ENCODE assay signal across 22 cellular contexts in the genomic region with DNA sequence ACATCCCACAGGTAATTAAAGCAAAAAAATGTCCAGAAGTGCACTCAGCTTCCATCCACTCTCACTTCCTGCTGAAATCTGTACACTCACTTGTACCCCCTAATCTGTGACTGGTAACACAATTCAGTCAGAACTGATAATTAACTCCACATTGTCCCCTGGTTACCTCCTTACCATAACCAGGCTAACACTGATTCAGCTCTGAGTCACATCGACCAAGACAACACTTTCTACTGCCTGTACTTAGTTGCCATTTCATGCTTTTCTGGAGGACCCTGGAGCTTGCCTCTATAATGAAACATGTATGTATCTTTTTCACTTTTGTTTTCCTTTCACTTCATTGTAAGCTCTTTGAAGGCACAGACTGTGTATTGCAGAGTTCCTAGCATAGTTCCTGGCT.
A peak's percentile ranks its signal among the peaks of the same experiment; 100 is the strongest.
DNase-seq lines count a peak whose midpoint lies in the region; ATAC-seq and TF ChIP-seq lines count a peak whose summit lies in the region.
"Had no signal": no experiment of that assay in that cellular context is flagged by ENCODE, and none has a peak within 500 bp of the region (broad histone marks: within the 10 kb centered on the region; RNA-seq: fewer than 3 reads in every experiment).

No MANE protein-coding gene starts in this region.

- no peaks in the 10 kb centered on the region for H3K36me3 Mint-ChIP-seq in MCF 10A (ENCODE audit: insufficient read depth, unreplicated experiment)
- H3K36me3 Mint-ChIP-seq in activated T-cell treated with anti-CD3 and anti-CD28 coated beads, Interleukin-2, amount 50 U/mL, for 72 hours (ENCODE audit: insufficient read depth in 2 of 2): no peaks in the 10 kb centered on the region
- H3K36me3 Mint-ChIP-seq: activated naive CD4-positive, alpha-beta T cell treated with anti-CD3 and anti-CD28 coated beads, Interleukin-2, amount 10 ng/mL, durations not matched to agents 7 days and 5 days; CD8-positive, alpha-beta memory T cell; naive thymus-derived CD4-positive, alpha-beta T cell had no signal

- TF ChIP-seq CTCF in MCF 10A (IDR thresholded peaks at IDR 0.05; ENCODE audit: unreplicated experiment): no peak
- no peak for TF ChIP-seq CTCF in breast epithelium (IDR thresholded peaks at IDR 0.05)
- no peak for TF ChIP-seq CTCF in fibroblast of lung (conservative IDR thresholded peaks at IDR 0.05 in 1 of 2, IDR thresholded peaks at IDR 0.05 in 1 of 2; ENCODE audit: low read depth in 1 of 2, low read length in 2 of 2)
- no peak for TF ChIP-seq CTCF in right lobe of liver (IDR thresholded peaks at IDR 0.05)

- TF ChIP-seq POLR2A in breast epithelium (IDR thresholded peaks at IDR 0.05) (no peak), right lobe of liver (IDR thresholded peaks at IDR 0.05) (no peak)

- H3K27me3 ChIP-seq in breast epithelium (no peaks in the 10 kb centered on the region), fibroblast of lung (ENCODE audit: control insufficient read depth, insufficient read depth, low read length) (no peaks in the 10 kb centered on the region), right lobe of liver (no peaks in the 10 kb centered on the region)
- H3K27me3 ChIP-seq: Peyer's patch, thyroid gland had no signal

- no peak overlapping the region for H3K27ac Mint-ChIP-seq in MCF 10A (ENCODE audit: low read depth, unreplicated experiment)
- no peak overlapping the region for H3K27ac Mint-ChIP-seq in activated T-cell treated with anti-CD3 and anti-CD28 coated beads, Interleukin-2, amount 50 U/mL, for 72 hours
- H3K27ac Mint-ChIP-seq: activated CD4-positive, alpha-beta T cell treated with anti-CD3 and anti-CD28 coated beads for 36 hours; activated naive CD4-positive, alpha-beta T cell treated with anti-CD3 and anti-CD28 coated beads, Interleukin-2, amount 10 ng/mL, durations not matched to agents 7 days and 5 days; naive thymus-derived CD4-positive, alpha-beta T cell; stimulated activated naive CD8-positive, alpha-beta T cell treated with anti-CD3 and anti-CD28 coated beads, Interleukin-15, Interleukin-2, amounts not matched to agents 100 ng/mL and 50 ng/mL, for 24 hours had no signal

- peak; percentile 18 for DNase-seq in MCF 10A (ENCODE audit: unreplicated experiment)
- DNase-seq in breast epithelium (ENCODE audit: low spot score in 2 of 2): no peak
- peak; percentile 0 for DNase-seq in amniotic epithelial cell (ENCODE audit: low read depth)
- DNase-seq in fibroblast of lung (ENCODE audit: low read depth in 2 of 2): peak; percentile 17 to 38
- no peak for DNase-seq in right lobe of liver
- DNase-seq in HEK293T (ENCODE audit: extremely low spot score): no peak
- no peak for DNase-seq in activated T-cell treated with anti-CD3 and anti-CD28 coated beads, Interleukin-2, amount 50 U/mL, for 72 hours
- DNase-seq: activated CD4-positive, alpha-beta T cell treated with anti-CD3 and anti-CD28 coated beads for 36 hours; activated naive CD4-positive, alpha-beta T cell treated with anti-CD3 and anti-CD28 coated beads, Interleukin-2, amount 10 ng/mL, durations not matched to agents 7 days and 5 days; activated T-cell treated with anti-CD3 and anti-CD28 coated beads, Interleukin-2, amount 50 U/mL, for 4 hours; CD8-positive, alpha-beta memory T cell; DND-41; naive thymus-derived CD4-positive, alpha-beta T cell; NCI-H1092; NCI-H2029 treated with DMSO at 0.1 percent for 48 hours; Peyer's patch; stimulated activated CD4-positive, alpha-beta T cell treated with anti-CD3 and anti-CD28 coated beads, Interleukin-12 subunit alpha, Interleukin-12 subunit beta, amount 100 ng/mL, for 4 hours; thyroid gland had no signal

- no peak overlapping the region for H3K4me2 ChIP-seq in fibroblast of lung (ENCODE audit: extremely low read depth, insufficient read depth, low read length)
- H3K4me2 ChIP-seq: KMS-11 had no signal

- H3K9me3 Mint-ChIP-seq in MCF 10A (ENCODE audit: unreplicated experiment): no peaks in the 10 kb centered on the region
- peaks cover 6 to 9% of the 10 kb centered on the region in 2 donors for H3K9me3 Mint-ChIP-seq in activated T-cell treated with anti-CD3 and anti-CD28 coated beads, Interleukin-2, amount 50 U/mL, for 72 hours

- H3K4me3 ChIP-seq in breast epithelium (no peak overlapping the region), fibroblast of lung (replicated peaks in 1 of 4; ENCODE audit: control extremely low read depth in 1 of 4, insufficient read depth in 1 of 4, low read depth in 3 of 4, low read length in 4 of 4) (no peak overlapping the region), right lobe of liver (no peak overlapping the region)
- H3K4me3 ChIP-seq: Peyer's patch, thyroid gland had no signal

- BruUV-seq in MCF 10A (replicated peaks; lab: Mats Ljungman, UMichigan): no TSS peak

- H3K9me3 ChIP-seq in breast epithelium (no peaks in the 10 kb centered on the region), fibroblast of lung (ENCODE audit: control insufficient read depth, insufficient read depth, low read depth, low read length) (no peaks in the 10 kb centered on the region), right lobe of liver (no peaks in the 10 kb centered on the region)
- H3K9me3 ChIP-seq: Peyer's patch, thyroid gland had no signal

- ATAC-seq in right lobe of liver (no peak), HG02981 (IDR thresholded peaks at IDR 0.05; ENCODE audit: unreplicated experiment) (no peak)
- ATAC-seq in activated T-cell treated with anti-CD3 and anti-CD28 coated beads, Interleukin-2, amount 50 U/mL, for 72 hours (replicated peaks in 1 of 2): no peak
- ATAC-seq: activated CD4-positive, alpha-beta T cell treated with anti-CD3 and anti-CD28 coated beads for 36 hours; activated T-cell treated with anti-CD3 and anti-CD28 coated beads, Interleukin-2, amount 50 U/mL, for 4 hours; naive thymus-derived CD4-positive, alpha-beta T cell had no signal

- intact Hi-C loops in MCF 10A (cut with micrococcal nuclease): no loop called here
- intact Hi-C loops in breast epithelium (cut with DNase I; ENCODE audit: low total_unique reads): no loop called here
- intact Hi-C loops in right lobe of liver (cut with DNase I): no loop called here

- no peaks in the 10 kb centered on the region for H3K36me3 ChIP-seq in breast epithelium
- H3K36me3 ChIP-seq in fibroblast of lung (ENCODE audit: control insufficient read depth, insufficient read depth, low read length): no peaks in the 10 kb centered on the region
- H3K36me3 ChIP-seq in right lobe of liver: no peaks in the 10 kb centered on the region
- H3K36me3 ChIP-seq: Peyer's patch, thyroid gland had no signal

- no peak overlapping the region for H3K27ac ChIP-seq in breast epithelium
- no peak overlapping the region for H3K27ac ChIP-seq in fibroblast of lung (ENCODE audit: insufficient read depth, low read length)
- no peak overlapping the region for H3K27ac ChIP-seq in right lobe of liver
- H3K27ac ChIP-seq: 22Rv1, KMS-11, Peyer's patch, thyroid gland had no signal

- no peak overlapping the region for H2AFZ ChIP-seq in fibroblast of lung (ENCODE audit: low read length)

- no peaks in the 10 kb centered on the region for H3K79me2 ChIP-seq in fibroblast of lung (ENCODE audit: control insufficient read depth, insufficient read depth, low read length)

- H3K27me3 Mint-ChIP-seq in MCF 10A (ENCODE audit: insufficient read depth, unreplicated experiment): no peaks in the 10 kb centered on the region
- H3K27me3 Mint-ChIP-seq in activated T-cell treated with anti-CD3 and anti-CD28 coated beads, Interleukin-2, amount 50 U/mL, for 72 hours (ENCODE audit: low read depth): no peaks in the 10 kb centered on the region
- H3K27me3 Mint-ChIP-seq: activated CD4-positive, alpha-beta T cell treated with anti-CD3 and anti-CD28 coated beads for 36 hours; activated naive CD4-positive, alpha-beta T cell treated with anti-CD3 and anti-CD28 coated beads, Interleukin-2, amount 10 ng/mL, durations not matched to agents 7 days and 5 days; naive thymus-derived CD4-positive, alpha-beta T cell; stimulated activated naive CD8-positive, alpha-beta T cell treated with anti-CD3 and anti-CD28 coated beads, Interleukin-15, Interleukin-2, amounts not matched to agents 100 ng/mL and 50 ng/mL, for 24 hours had no signal

- H3K4me1 ChIP-seq in breast epithelium (no peaks in the 10 kb centered on the region), fibroblast of lung (ENCODE audit: control insufficient read depth, extremely low read depth, insufficient read depth, low read length) (no peaks in the 10 kb centered on the region), right lobe of liver (no peaks in the 10 kb centered on the region)
- H3K4me1 ChIP-seq: Peyer's patch, thyroid gland had no signal

- CTCF ChIA-PET in MCF 10A (lab: Yijun Ruan, JAX): interaction anchor here (0.5 to 3.2 kb wide), 8 partner anchors 16 to 1891 kb away, joined by 3 to 18 read pairs (median 4); no protein-coding TSS in a partner anchor
- CTCF ChIA-PET in HEK293T (lab: Yijun Ruan, JAX): no interaction called here

- POLR2A ChIA-PET in MCF 10A (lab: Yijun Ruan, JAX): interaction anchor here (1.1 kb wide), 1 partner anchor 17 kb away, joined by 3 read pairs; no protein-coding TSS in a partner anchor
- POLR2A ChIA-PET in HEK293T (lab: Yijun Ruan, JAX): no interaction called here

- 37% methylated on average over 1 of the region's 1 CpG for WGBS in right lobe of liver (ENCODE audit: insufficient coverage, low coverage, low lambda C conversion rate, missing lambda C conversion rate)

- H3K4me3 Mint-ChIP-seq in MCF 10A (ENCODE audit: unreplicated experiment): no peak overlapping the region
- no peak overlapping the region for H3K4me3 Mint-ChIP-seq in activated T-cell treated with anti-CD3 and anti-CD28 coated beads, Interleukin-2, amount 50 U/mL, for 72 hours
- H3K4me3 Mint-ChIP-seq: activated CD4-positive, alpha-beta T cell treated with anti-CD3 and anti-CD28 coated beads for 36 hours; activated naive CD4-positive, alpha-beta T cell treated with anti-CD3 and anti-CD28 coated beads, Interleukin-2, amount 10 ng/mL, durations not matched to agents 7 days and 5 days; activated T-cell treated with anti-CD3 and anti-CD28 coated beads, Interleukin-2, amount 50 U/mL, for 4 hours; CD8-positive, alpha-beta memory T cell; naive thymus-derived CD4-positive, alpha-beta T cell; stimulated activated naive CD8-positive, alpha-beta T cell treated with anti-CD3 and anti-CD28 coated beads, Interleukin-15, Interleukin-2, amounts not matched to agents 100 ng/mL and 50 ng/mL, for 24 hours had no signal

- no peaks in the 10 kb centered on the region for H4K20me1 ChIP-seq in fibroblast of lung (ENCODE audit: control insufficient read depth, extremely low read depth, insufficient read depth, low read length)

- peaks cover 12% of the 10 kb centered on the region for H3K4me1 Mint-ChIP-seq in MCF 10A (ENCODE audit: insufficient read depth, unreplicated experiment)
- no peaks in the 10 kb centered on the region for H3K4me1 Mint-ChIP-seq in activated T-cell treated with anti-CD3 and anti-CD28 coated beads, Interleukin-2, amount 50 U/mL, for 72 hours (ENCODE audit: low read depth)
- H3K4me1 Mint-ChIP-seq: activated CD4-positive, alpha-beta T cell treated with anti-CD3 and anti-CD28 coated beads for 36 hours; activated naive CD4-positive, alpha-beta T cell treated with anti-CD3 and anti-CD28 coated beads, Interleukin-2, amount 10 ng/mL, durations not matched to agents 7 days and 5 days; CD8-positive, alpha-beta memory T cell; naive thymus-derived CD4-positive, alpha-beta T cell had no signal

- H3K9ac ChIP-seq in fibroblast of lung (ENCODE audit: insufficient read depth, low read length): no peak overlapping the region
- H3K9ac ChIP-seq: KMS-11 had no signal

TF ChIP-seq in HEK293T, 16 proteins besides CTCF, POLR2A, EP300 and RAD21 (continues in another document):
- TF ChIP-seq ELF4 (IDR thresholded peaks at IDR 0.05): no peak

Comparison
In these comparisons a context has a peak if more than half of its experiments do, and no peak if none do; other contexts are left out.
1. DNase-seq: peak in MCF 10A (single experiment), amniotic epithelial cell (single experiment) and fibroblast of lung (2 of 2); none in breast epithelium (0 of 2), right lobe of liver (0 of 3), HEK293T (single experiment) and activated T-cell treated with anti-CD3 and anti-CD28 coated beads, Interleukin-2, amount 50 U/mL, for 72 hours (0 of 2).